ENCODE assay signal across 22 cellular contexts in genomic region chr4:38623260-38623659, GRCh38. TPM values are rescaled to one million over a fixed set of nuclear protein-coding genes. Genes with fewer than 3 reads are reported as not detected.
A peak's percentile ranks its signal among the peaks of the same experiment; 100 is the strongest.
DNase-seq lines count a peak whose midpoint lies in the region; ATAC-seq and TF ChIP-seq lines count a peak whose summit lies in the region.
"Had no signal": no experiment of that assay in that cellular context is flagged by ENCODE, and none has a peak within 500 bp of the region (broad histone marks: within the 10 kb centered on the region; RNA-seq: fewer than 3 reads in every experiment).

No MANE protein-coding gene starts in this region.

- intact Hi-C loops in left lung (cut with DNase I) (no loop called here), posterior vena cava (cut with DNase I) (no loop called here)

- H3K27ac ChIP-seq in C4-2B = peak overlapping the region; percentile 88
- peak overlapping the region; percentile 93 for H3K27ac ChIP-seq in VCaP
- no peak overlapping the region for H3K27ac ChIP-seq in left lung
- H3K27ac ChIP-seq: BLaER1 treated with 17β-estradiol and CSF1 and Interleukin-3, amounts not matched to agents 10 nM and 100 nM; SK-N-MC had no signal

- no peak for ATAC-seq in left lung
- ATAC-seq: CD8-positive, alpha-beta T cell had no signal

- H3K4me1 ChIP-seq in left lung = peaks cover 18 to 28% of the 10 kb centered on the region in 2 donors

- TF ChIP-seq CTCF in C4-2B (conservative IDR thresholded peaks at IDR 0.05) (no peak), VCaP (conservative IDR thresholded peaks at IDR 0.05) (no peak), left lung (IDR thresholded peaks at IDR 0.05) (no peak)

- peak; percentile 45 for DNase-seq in inferior parietal cortex (ENCODE audit: extremely low spot score)
- peak; percentile 72 for DNase-seq in superior temporal gyrus (ENCODE audit: extremely low spot score)
- DNase-seq in left lung = no peak
- no peak for DNase-seq in posterior vena cava (ENCODE audit: low spot score)
- DNase-seq in stimulated activated CD4-positive, alpha-beta T cell treated with anti-CD3 and anti-CD28 coated beads, Interleukin-2, amount 100 ng/mL, for 48 hours = no peak
- DNase-seq: ACHN; CD8-positive, alpha-beta T cell; EL; GF-D8; NCI-H1417; NCI-H1694 treated with DMSO at 0.1 percent for 48 hours; NCI-H2081 treated with DMSO at 0.1 percent for 48 hours; NCI-H2171 treated with DMSO at 0.1 percent for 48 hours; NCI-H524 treated with DMSO at 0.1 percent for 48 hours; NCI-H82; OCI-M1; SHP77; SW 1271 had no signal

- no peaks in the 10 kb centered on the region for H3K36me3 ChIP-seq in left lung
- H3K36me3 ChIP-seq: BLaER1 treated with 17β-estradiol and CSF1 and Interleukin-3, amounts not matched to agents 10 nM and 100 nM had no signal

- H3K27me3 ChIP-seq in left lung = no peaks in the 10 kb centered on the region
- H3K27me3 ChIP-seq: BLaER1 treated with 17β-estradiol and CSF1 and Interleukin-3, amounts not matched to agents 10 nM and 100 nM had no signal

- H3K9me3 ChIP-seq in left lung = no peaks in the 10 kb centered on the region

- H3K4me3 ChIP-seq in left lung = no peak overlapping the region
- H3K4me3 ChIP-seq: BLaER1 treated with 17β-estradiol and CSF1 and Interleukin-3, amounts not matched to agents 10 nM and 100 nM; SK-N-MC had no signal

RNA-seq across cellular contexts. Expression of gene KLF3, which starts 40.7 kb away (rescaled TPM):
- 10 to 100 TPM; 43.5 to 59.8 TPM for total RNA-seq in left lung
- total RNA-seq in posterior vena cava = 10 to 100 TPM; 50.7 to 53.9 TPM

Comparison
In these comparisons a context has a peak if more than half of its experiments do, and no peak if none do; other contexts are left out.
1. H3K27ac ChIP-seq: peak in C4-2B (single experiment) and VCaP (single experiment); none in left lung (0 of 2).
2. DNase-seq: peak in inferior parietal cortex (single experiment) and superior temporal gyrus (single experiment); none in left lung (0 of 2), posterior vena cava (single experiment) and stimulated activated CD4-positive, alpha-beta T cell treated with anti-CD3 and anti-CD28 coated beads, Interleukin-2, amount 100 ng/mL, for 48 hours (0 of 2).